In genomic region chr1:181087400-181087901, GRCh38 we compare ENCODE assay signal across 1 cellular context.
A peak's percentile ranks its signal among the peaks of the same experiment; 100 is the strongest.
TF ChIP-seq lines count a peak whose summit lies in the region.

No MANE protein-coding gene starts in this region.

TF ChIP-seq in GM12878, 131 proteins besides CTCF, POLR2A, EP300 and RAD21 (continued from another document):
- TF ChIP-seq ATF2 (IDR thresholded peaks at IDR 0.05; ENCODE audit: low read length): peak; percentile 80
- TF ChIP-seq IKZF2 (IDR thresholded peaks at IDR 0.05): peak; percentile 67 to 70; a peak in 3 of 4 replicates
- peak; percentile 64 for TF ChIP-seq JUNB (IDR thresholded peaks at IDR 0.05)
- TF ChIP-seq MXI1 (IDR thresholded peaks at IDR 0.05; ENCODE audit: low read depth, low read length): peak; percentile 7; the same call in 1 of the 2 replicates
- TF ChIP-seq SPI1 (IDR thresholded peaks at IDR 0.05; ENCODE audit: borderline replicate concordance, insufficient read depth, low read depth, low read length): peak; percentile 83; the same call in 1 of the 2 replicates
- 0 out of 2 replicates have a peak, but pooled peaks have one; percentile 19 for TF ChIP-seq PML (IDR thresholded peaks at IDR 0.05; ENCODE audit: low read length)
- TF ChIP-seq IKZF1 (conservative IDR thresholded peaks at IDR 0.05): peak; percentile 67
- peak; percentile 66; the same call in 1 of the 2 replicates for TF ChIP-seq EED (IDR thresholded peaks at IDR 0.05; ENCODE audit: low read depth)
- no peak for TF ChIP-seq CEBPB (IDR thresholded peaks at IDR 0.05; ENCODE audit: borderline replicate concordance in 1 of 2, low read depth in 2 of 2, low read length in 2 of 2)
- 0 out of 2 replicates have a peak, but pooled peaks have one; percentile 52 for TF ChIP-seq DPF2 (IDR thresholded peaks at IDR 0.05)
- TF ChIP-seq ZNF687 (IDR thresholded peaks at IDR 0.05): peak; percentile 64; the same call in 1 of the 2 replicates
- TF ChIP-seq RELB (IDR thresholded peaks at IDR 0.05; ENCODE audit: low read depth): peak; percentile 46; the same call in 1 of the 2 replicates
- peak; percentile 26; the same call in 1 of the 2 replicates for TF ChIP-seq MTA2 (IDR thresholded peaks at IDR 0.05; ENCODE audit: low read depth)
- no peak for TF ChIP-seq ZNF592 (IDR thresholded peaks at IDR 0.05)
- no peak for TF ChIP-seq CUX1 (IDR thresholded peaks at IDR 0.05; ENCODE audit: insufficient replicate concordance, low read depth, low read length)
- TF ChIP-seq, protein P1, sequence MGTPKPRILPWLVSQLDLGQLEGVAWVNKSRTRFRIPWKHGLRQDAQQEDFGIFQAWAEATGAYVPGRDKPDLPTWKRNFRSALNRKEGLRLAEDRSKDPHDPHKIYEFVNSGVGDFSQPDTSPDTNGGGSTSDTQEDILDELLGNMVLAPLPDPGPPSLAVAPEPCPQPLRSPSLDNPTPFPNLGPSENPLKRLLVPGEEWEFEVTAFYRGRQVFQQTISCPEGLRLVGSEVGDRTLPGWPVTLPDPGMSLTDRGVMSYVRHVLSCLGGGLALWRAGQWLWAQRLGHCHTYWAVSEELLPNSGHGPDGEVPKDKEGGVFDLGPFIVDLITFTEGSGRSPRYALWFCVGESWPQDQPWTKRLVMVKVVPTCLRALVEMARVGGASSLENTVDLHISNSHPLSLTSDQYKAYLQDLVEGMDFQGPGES (IDR thresholded peaks at IDR 0.05): 0 out of 2 replicates have a peak, but pooled peaks have one; percentile 23
- peak; percentile 66 for TF ChIP-seq RUNX3 (IDR thresholded peaks at IDR 0.05; ENCODE audit: low read length)
- TF ChIP-seq KAT2A (conservative IDR thresholded peaks at IDR 0.05; ENCODE audit: control insufficient read depth, low read depth, low read length): no peak
- TF ChIP-seq GATAD2B (conservative IDR thresholded peaks at IDR 0.05; ENCODE audit: low read depth): 0 out of 2 replicates have a peak, but pooled peaks have one; percentile 19
- no peak for TF ChIP-seq ZNF217 (IDR thresholded peaks at IDR 0.05)
- no peak for TF ChIP-seq SIN3A (IDR thresholded peaks at IDR 0.05; ENCODE audit: low read depth, low read length)
- TF ChIP-seq ATF7 (IDR thresholded peaks at IDR 0.05; ENCODE audit: low read depth): peak; percentile 98
- TF ChIP-seq, protein P2, sequence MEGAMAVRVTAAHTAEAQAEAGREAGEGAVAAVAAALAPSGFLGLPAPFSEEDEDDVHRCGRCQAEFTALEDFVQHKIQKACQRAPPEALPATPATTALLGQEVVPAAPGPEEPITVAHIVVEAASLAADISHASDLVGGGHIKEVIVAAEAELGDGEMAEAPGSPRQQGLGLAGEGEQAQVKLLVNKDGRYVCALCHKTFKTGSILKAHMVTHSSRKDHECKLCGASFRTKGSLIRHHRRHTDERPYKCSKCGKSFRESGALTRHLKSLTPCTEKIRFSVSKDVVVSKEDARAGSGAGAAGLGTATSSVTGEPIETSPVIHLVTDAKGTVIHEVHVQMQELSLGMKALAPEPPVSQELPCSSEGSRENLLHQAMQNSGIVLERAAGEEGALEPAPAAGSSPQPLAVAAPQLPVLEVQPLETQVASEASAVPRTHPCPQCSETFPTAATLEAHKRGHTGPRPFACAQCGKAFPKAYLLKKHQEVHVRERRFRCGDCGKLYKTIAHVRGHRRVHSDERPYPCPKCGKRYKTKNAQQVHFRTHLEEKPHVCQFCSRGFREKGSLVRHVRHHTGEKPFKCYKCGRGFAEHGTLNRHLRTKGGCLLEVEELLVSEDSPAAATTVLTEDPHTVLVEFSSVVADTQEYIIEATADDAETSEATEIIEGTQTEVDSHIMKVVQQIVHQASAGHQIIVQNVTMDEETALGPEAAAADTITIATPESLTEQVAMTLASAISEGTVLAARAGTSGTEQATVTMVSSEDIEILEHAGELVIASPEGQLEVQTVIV (IDR thresholded peaks at IDR 0.05; ENCODE audit: borderline replicate concordance, partially characterized antibody): no peak
- TF ChIP-seq YY1 (IDR thresholded peaks at IDR 0.05; ENCODE audit: low read depth, low read length): 0 out of 2 replicates have a peak, but pooled peaks have one; percentile 14
- TF ChIP-seq ZNF24 (IDR thresholded peaks at IDR 0.05): peak; percentile 18; the same call in 1 of the 2 replicates
- TF ChIP-seq TAF1 (IDR thresholded peaks at IDR 0.05; ENCODE audit: borderline replicate concordance, low read depth, low read length): no peak
- no peak for TF ChIP-seq CBX3 (IDR thresholded peaks at IDR 0.05; ENCODE audit: borderline replicate concordance, low read depth)
- TF ChIP-seq FOXM1 (IDR thresholded peaks at IDR 0.05; ENCODE audit: low read depth, low read length): 0 out of 2 replicates have a peak, but pooled peaks have one; percentile 48
- TF ChIP-seq TCF7 (IDR thresholded peaks at IDR 0.05; ENCODE audit: borderline replicate concordance): no peak
- TF ChIP-seq, protein P3, sequence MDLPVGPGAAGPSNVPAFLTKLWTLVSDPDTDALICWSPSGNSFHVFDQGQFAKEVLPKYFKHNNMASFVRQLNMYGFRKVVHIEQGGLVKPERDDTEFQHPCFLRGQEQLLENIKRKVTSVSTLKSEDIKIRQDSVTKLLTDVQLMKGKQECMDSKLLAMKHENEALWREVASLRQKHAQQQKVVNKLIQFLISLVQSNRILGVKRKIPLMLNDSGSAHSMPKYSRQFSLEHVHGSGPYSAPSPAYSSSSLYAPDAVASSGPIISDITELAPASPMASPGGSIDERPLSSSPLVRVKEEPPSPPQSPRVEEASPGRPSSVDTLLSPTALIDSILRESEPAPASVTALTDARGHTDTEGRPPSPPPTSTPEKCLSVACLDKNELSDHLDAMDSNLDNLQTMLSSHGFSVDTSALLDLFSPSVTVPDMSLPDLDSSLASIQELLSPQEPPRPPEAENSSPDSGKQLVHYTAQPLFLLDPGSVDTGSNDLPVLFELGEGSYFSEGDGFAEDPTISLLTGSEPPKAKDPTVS (IDR thresholded peaks at IDR 0.05; ENCODE audit: low read depth, low read length): peak; percentile 99
- TF ChIP-seq HDGF (IDR thresholded peaks at IDR 0.05): no peak
